ENCODE assay signal across 27 cellular contexts in genomic region chr16:60727856-60728255, GRCh38.
"Had no signal": no experiment of that assay in that cellular context is flagged by ENCODE, and none has a peak within 500 bp of the region (broad histone marks: within the 10 kb centered on the region; RNA-seq: fewer than 3 reads in every experiment).

No MANE protein-coding gene starts in this region.

- DNase-seq: naive thymus-derived CD4-positive, alpha-beta T cell; natural killer cell; occipital lobe; ovary; posterior cingulate gyrus; psoas muscle; right cardiac atrium; right lobe of liver; sigmoid colon; spleen; stimulated activated CD4-positive, alpha-beta T cell treated with anti-CD3 and anti-CD28 coated beads, Interleukin-15, amount 100 ng/mL, for 24 hours; stimulated activated CD4-positive, alpha-beta T cell treated with anti-CD3 and anti-CD28 coated beads, Interleukin-2, amount 100 ng/mL, for 24 hours; stimulated activated CD4-positive, alpha-beta T cell treated with anti-CD3 and anti-CD28 coated beads, Interleukin-2, amount 100 ng/mL, for 48 hours; stimulated activated CD4-positive, alpha-beta T cell treated with anti-CD3 and anti-CD28 coated beads, Interleukin-4, amount 100 ng/mL, for 24 hours; stimulated activated naive B cell treated with anti-CD40 and anti-IgM and Interleukin-4, amounts not matched to agents 10 μg/mL and 1 μg/mL and 100 μg/mL, for 72 hours; stimulated activated naive CD4-positive, alpha-beta T cell treated with Interleukin-2 at 50 U/mL for 16 hours; stomach; thyroid gland; trophoblast cell; upper lobe of left lung; uterus had no signal

- H3K4me3 ChIP-seq: neural progenitor cell, ovary, psoas muscle, right lobe of liver, sigmoid colon, smooth muscle cell, spleen, stomach, thoracic aorta, thyroid gland, tibial nerve, upper lobe of left lung, uterus had no signal

- H3K36me3 ChIP-seq: neural progenitor cell, ovary, right lobe of liver, sigmoid colon, spleen, stomach, thoracic aorta, thyroid gland, tibial nerve, upper lobe of left lung, uterus had no signal

- H3K27me3 ChIP-seq: neural progenitor cell, ovary, right lobe of liver, sigmoid colon, spleen, stomach, thyroid gland, tibial nerve, upper lobe of left lung, uterus had no signal

- ATAC-seq: naive thymus-derived CD4-positive, alpha-beta T cell; natural killer cell; psoas muscle; right cardiac atrium; right lobe of liver; stimulated activated effector memory CD8-positive, alpha-beta T cell treated with anti-CD3 and anti-CD28 coated beads, Interleukin-12 subunit alpha, Interleukin-12 subunit beta, amount 100 ng/mL, for 72 hours; stimulated activated naive B cell treated with anti-CD40 and anti-IgM and Interleukin-4, amounts not matched to agents 10 μg/mL and 1 μg/mL and 100 μg/mL, for 72 hours had no signal

- H3K4me1 ChIP-seq: neural progenitor cell, parathyroid adenoma, psoas muscle, right lobe of liver, sigmoid colon, spleen, stomach, thyroid gland, tibial nerve, upper lobe of left lung, uterus had no signal

- H3K9me3 ChIP-seq: ovary, psoas muscle, right lobe of liver, sigmoid colon, stomach, thoracic aorta, thyroid gland, tibial nerve, upper lobe of left lung, uterus had no signal

- H3K27ac ChIP-seq: neural progenitor cell, ovary, parathyroid adenoma, psoas muscle, right lobe of liver, sigmoid colon, spleen, stomach, thoracic aorta, thyroid gland, tibial nerve, upper lobe of left lung, uterus had no signal
